Comparison of ENCODE assay signal across 1 cellular context in genomic region chr10:120850911-120851865, GRCh38.
A peak's percentile ranks its signal among the peaks of the same experiment; 100 is the strongest.
TF ChIP-seq lines count a peak whose summit lies in the region.

WDR11 (plus strand) TSS chr10:120851362; CDS start chr10:120851421, 59 bp downstream.

TF ChIP-seq in HEK293, 187 proteins besides CTCF, POLR2A, EP300 and RAD21 (continued from another document and continues in another):
- TF ChIP-seq ZBTB49 (tag by site-specific recombination; IDR thresholded peaks at IDR 0.05; ENCODE audit: low read depth) (no peak), REST (tag by site-specific recombination; IDR thresholded peaks at IDR 0.05) (peak; percentile 72; the same call in 1 of the 2 replicates), INSM2 (tag by site-specific recombination; IDR thresholded peaks at IDR 0.05) (peak; percentile 83), ZNF521 (tag by site-specific recombination; IDR thresholded peaks at IDR 0.05) (no peak), ZNF621 (tag by site-specific recombination; IDR thresholded peaks at IDR 0.05) (no peak), KLF1 (tag by site-specific recombination; IDR thresholded peaks at IDR 0.05) (no peak), ZNF549 (tag by site-specific recombination; IDR thresholded peaks at IDR 0.05) (no peak), ZNF174 (tag by site-specific recombination; IDR thresholded peaks at IDR 0.05) (no peak), PATZ1 (tag by site-specific recombination; IDR thresholded peaks at IDR 0.05) (peak; percentile 90), PRDM6 (tag by site-specific recombination; IDR thresholded peaks at IDR 0.05) (no peak), ZNF654 (tag by site-specific recombination; IDR thresholded peaks at IDR 0.05; ENCODE audit: low read depth) (peak; percentile 25), ZNF24 (tag by site-specific recombination; IDR thresholded peaks at IDR 0.05) (peak; percentile 92; the same call in 1 of the 2 replicates), ZBTB6 (tag by site-specific recombination; IDR thresholded peaks at IDR 0.05) (peak; percentile 96), ZNF747 (tag by site-specific recombination; IDR thresholded peaks at IDR 0.05) (no peak), ZNF274 (IDR thresholded peaks at IDR 0.05; ENCODE audit: low read length) (no peak), ZNF274 (tag by site-specific recombination; IDR thresholded peaks at IDR 0.05; ENCODE audit: borderline replicate concordance) (no peak), ZNF148 (tag by site-specific recombination; IDR thresholded peaks at IDR 0.05; ENCODE audit: borderline replicate concordance) (0 out of 2 replicates have a peak, but pooled peaks have one; percentile 17), ZNF138 (tag by site-specific recombination; IDR thresholded peaks at IDR 0.05; ENCODE audit: borderline replicate concordance) (no peak), ZNF311 (tag by site-specific recombination; IDR thresholded peaks at IDR 0.05; ENCODE audit: borderline replicate concordance) (no peak), KLF8 (tag by site-specific recombination; IDR thresholded peaks at IDR 0.05) (peak; percentile 90), KLF7 (tag by site-specific recombination; IDR thresholded peaks at IDR 0.05; ENCODE audit: borderline replicate concordance) (peak; percentile 74; the same call in 1 of the 2 replicates), ZNF112 (tag by site-specific recombination; IDR thresholded peaks at IDR 0.05) (no peak), ZNF223 (tag by site-specific recombination; IDR thresholded peaks at IDR 0.05) (no peak), ZNF221 (tag by site-specific recombination; IDR thresholded peaks at IDR 0.05; ENCODE audit: borderline replicate concordance) (peak; percentile 54; the same call in 1 of the 2 replicates), ZNF146 (tag by site-specific recombination; IDR thresholded peaks at IDR 0.05) (peak; percentile 57), ZNF488 (tag by site-specific recombination; IDR thresholded peaks at IDR 0.05) (no peak), SP2 (tag by site-specific recombination; IDR thresholded peaks at IDR 0.05) (peak; percentile 63), ZBTB21 (tag by site-specific recombination; IDR thresholded peaks at IDR 0.05) (peak; percentile 70), FEZF1 (tag by site-specific recombination; IDR thresholded peaks at IDR 0.05) (no peak; the same call in 1 of the 2 replicates), ZBTB20 (tag by site-specific recombination; IDR thresholded peaks at IDR 0.05) (peak; percentile 85; the same call in 1 of the 2 replicates), ZNF561 (tag by site-specific recombination; IDR thresholded peaks at IDR 0.05; ENCODE audit: borderline replicate concordance) (peak; percentile 97), ZNF692 (tag by site-specific recombination; IDR thresholded peaks at IDR 0.05) (peak; percentile 93), ZNF26 (tag by site-specific recombination; IDR thresholded peaks at IDR 0.05) (no peak), EGR2 (tag by site-specific recombination; IDR thresholded peaks at IDR 0.05; ENCODE audit: low read depth) (peak; percentile 40; the same call in 1 of the 2 replicates), GLI2 (tag by site-specific recombination; IDR thresholded peaks at IDR 0.05; ENCODE audit: borderline replicate concordance, low read depth) (no peak), ZNF433 (tag by site-specific recombination; IDR thresholded peaks at IDR 0.05; ENCODE audit: low read depth) (no peak), ZEB2 (tag by site-specific recombination; IDR thresholded peaks at IDR 0.05) (peak; percentile 79), ZNF335 (tag by site-specific recombination; conservative IDR thresholded peaks at IDR 0.05) (peak; percentile 70), KLF16 (tag by site-specific recombination; IDR thresholded peaks at IDR 0.05) (peak; percentile 95), BCL11B (tag by site-specific recombination; IDR thresholded peaks at IDR 0.05; ENCODE audit: low read depth) (peak; percentile 93), GLIS2 (tag by site-specific recombination; IDR thresholded peaks at IDR 0.05) (peak; percentile 96), ZNF548 (tag by site-specific recombination; IDR thresholded peaks at IDR 0.05) (no peak; the same call in 1 of the 2 replicates), ZNF202 (tag by site-specific recombination; IDR thresholded peaks at IDR 0.05; ENCODE audit: borderline replicate concordance) (no peak), ZNF184 (tag by site-specific recombination; IDR thresholded peaks at IDR 0.05) (peak; percentile 89)
